Comparison of ENCODE assay signal across 28 cellular contexts in the genomic region with DNA sequence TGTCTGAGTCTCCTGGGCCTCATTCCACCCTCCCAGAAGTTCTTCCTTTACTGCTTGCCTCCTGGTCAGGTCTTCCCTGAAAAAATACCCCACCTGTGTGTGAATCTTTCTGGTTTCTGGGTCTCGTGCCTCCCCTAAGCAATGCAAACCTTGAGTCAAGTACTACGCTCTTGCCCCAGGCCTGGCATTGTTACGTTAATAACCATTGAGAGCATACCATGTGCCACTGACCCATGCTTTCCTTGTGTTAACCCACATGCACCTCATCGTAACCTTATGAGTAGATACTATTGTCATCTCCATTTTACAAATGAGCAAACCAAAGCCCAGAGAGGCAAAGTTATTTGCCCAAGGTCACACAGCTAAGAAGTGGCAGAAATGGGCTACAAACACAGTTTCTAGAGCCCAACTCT. TPM values are rescaled to one million over a fixed set of nuclear protein-coding genes. Genes with fewer than 3 reads are reported as not detected.
DNase-seq lines count a peak whose midpoint lies in the region; ATAC-seq and TF ChIP-seq lines count a peak whose summit lies in the region.
"Had no signal": no experiment of that assay in that cellular context is flagged by ENCODE, and none has a peak within 500 bp of the region (broad histone marks: within the 10 kb centered on the region; RNA-seq: fewer than 3 reads in every experiment).

No MANE protein-coding gene starts in this region.

- H3K23me2 ChIP-seq in H9 (ENCODE audit: insufficient read length, low read depth, low read length, poor library complexity, severe bottlenecking): no peaks in the 10 kb centered on the region

- H3K36me3 ChIP-seq in parathyroid adenoma (ENCODE audit: control insufficient read depth, insufficient read depth, low read length): no peaks in the 10 kb centered on the region
- H3K36me3 ChIP-seq: BLaER1 treated with 17β-estradiol and CSF1 and Interleukin-3, amounts not matched to agents 10 nM and 100 nM; spleen; WERI-Rb-1 had no signal

- no peak overlapping the region for H2BK12ac ChIP-seq in H9 (ENCODE audit: insufficient read length, low read depth, low read length)

- in situ Hi-C loops in SK-MEL-5 (cut with HindIII; ENCODE audit: low pct_unique_long_range_greater_than_20kb, low sequenced_read_pairs): no loop called here

- H3K27me3 ChIP-seq in H9 (ENCODE audit: insufficient read depth, low read length): no peaks in the 10 kb centered on the region
- no peaks in the 10 kb centered on the region for H3K27me3 ChIP-seq in parathyroid adenoma (ENCODE audit: control insufficient read depth, insufficient read depth, low read length)
- H3K27me3 ChIP-seq: BLaER1 treated with 17β-estradiol and CSF1 and Interleukin-3, amounts not matched to agents 10 nM and 100 nM; spleen had no signal

- H3K27ac Mint-ChIP-seq in H9: peak overlapping the region in 2 of 3 experiments; percentile 66 to 79; a peak in 3 of 7 replicates
- H3K27ac Mint-ChIP-seq: activated naive CD4-positive, alpha-beta T cell treated with anti-CD3 and anti-CD28 coated beads, Interleukin-2, amount 50 U/mL, for 72 hours; activated T-helper 17 cell treated with anti-CD3 and anti-CD28 coated beads, Interleukin-2, amount 50 U/mL, for 72 hours; HFFc6; stimulated activated naive B cell treated with anti-CD40 and anti-IgM and Interleukin-4, amounts not matched to agents 10 μg/mL and 1 μg/mL and 100 μg/mL, for 72 hours; T-helper 2 cell treated with Interferon-gamma antibody and Interleukin-4, amounts not matched to agents 5 μg/mL and 100 μg/mL, for 36 hours had no signal

- H3K36me3 Mint-ChIP-seq in H9 (ENCODE audit: insufficient read depth in 1 of 3, low read depth in 3 of 3): no peaks in the 10 kb centered on the region
- H3K36me3 Mint-ChIP-seq: activated naive CD4-positive, alpha-beta T cell treated with anti-CD3 and anti-CD28 coated beads, Interleukin-2, amount 50 U/mL, for 72 hours; stimulated activated naive B cell treated with anti-CD40 and anti-IgM and Interleukin-4, amounts not matched to agents 10 μg/mL and 1 μg/mL and 100 μg/mL, for 72 hours had no signal

- H3K79me1 ChIP-seq in H9 (ENCODE audit: insufficient read depth, low read depth, low read length, poor library complexity, severe bottlenecking): no peaks in the 10 kb centered on the region

- H3K23ac ChIP-seq in H9 (ENCODE audit: insufficient read length, low read depth, low read length): no peak overlapping the region

- no peak for TF ChIP-seq CTCF in H9 (conservative IDR thresholded peaks at IDR 0.05)
- no peak for TF ChIP-seq CTCF in parathyroid adenoma (IDR thresholded peaks at IDR 0.05)

- H3K14ac ChIP-seq in H9 (ENCODE audit: insufficient read depth, low read length): no peak overlapping the region

- no peak overlapping the region for H2BK15ac ChIP-seq in H9 (ENCODE audit: low read depth, low read length)

- H4K5ac ChIP-seq in H9 (ENCODE audit: insufficient read length, low read depth, low read length): no peak overlapping the region

- no peaks in the 10 kb centered on the region for H3K9me3 Mint-ChIP-seq in H9
- H3K9me3 Mint-ChIP-seq: activated naive CD4-positive, alpha-beta T cell treated with anti-CD3 and anti-CD28 coated beads, Interleukin-2, amount 50 U/mL, for 72 hours; activated T-helper 17 cell treated with anti-CD3 and anti-CD28 coated beads, Interleukin-2, amount 50 U/mL, for 72 hours; central memory CD8-positive, alpha-beta T cell; HFFc6; stimulated activated naive B cell treated with anti-CD40 and anti-IgM and Interleukin-4, amounts not matched to agents 10 μg/mL and 1 μg/mL and 100 μg/mL, for 72 hours; T-helper 2 cell treated with Interferon-gamma antibody and Interleukin-4, amounts not matched to agents 5 μg/mL and 100 μg/mL, for 36 hours had no signal

- no peak overlapping the region for H3K56ac ChIP-seq in H9 (ENCODE audit: insufficient read length, low read depth, low read length)

- no peak overlapping the region for H2BK20ac ChIP-seq in H9 (ENCODE audit: low read depth, low read length, poor library complexity, severe bottlenecking)

- H3K18ac ChIP-seq in H9 (ENCODE audit: insufficient read length, low read depth, low read length): no peak overlapping the region

- H3K27ac ChIP-seq in H9 (ENCODE audit: insufficient read length, low read depth, low read length) (no peak overlapping the region), epithelial cell of prostate (peak overlapping the region; percentile 42), parathyroid adenoma (no peak overlapping the region)
- H3K27ac ChIP-seq: BLaER1 treated with 17β-estradiol and CSF1 and Interleukin-3, amounts not matched to agents 10 nM and 100 nM; spleen; WERI-Rb-1 had no signal

- H3T11ph ChIP-seq in H9 (ENCODE audit: low read length): no peak overlapping the region

- H3K9ac ChIP-seq in H9 (ENCODE audit: extremely low read depth, insufficient read length, low read length) (no peak overlapping the region), parathyroid adenoma (no peak overlapping the region)
- H3K9ac ChIP-seq: BLaER1 treated with 17β-estradiol and CSF1 and Interleukin-3, amounts not matched to agents 10 nM and 100 nM had no signal

- no peaks in the 10 kb centered on the region for H3K27me3 Mint-ChIP-seq in H9 (ENCODE audit: low read depth)
- H3K27me3 Mint-ChIP-seq: activated T-helper 17 cell treated with anti-CD3 and anti-CD28 coated beads, Interleukin-2, amount 50 U/mL, for 72 hours; stimulated activated naive B cell treated with anti-CD40 and anti-IgM and Interleukin-4, amounts not matched to agents 10 μg/mL and 1 μg/mL and 100 μg/mL, for 72 hours had no signal

- no peak overlapping the region for H3K4me3 Mint-ChIP-seq in H9
- H3K4me3 Mint-ChIP-seq: activated T-helper 17 cell treated with anti-CD3 and anti-CD28 coated beads, Interleukin-2, amount 50 U/mL, for 72 hours; central memory CD8-positive, alpha-beta T cell; HFFc6; stimulated activated naive B cell treated with anti-CD40 and anti-IgM and Interleukin-4, amounts not matched to agents 10 μg/mL and 1 μg/mL and 100 μg/mL, for 72 hours; T-helper 2 cell treated with Interferon-gamma antibody and Interleukin-4, amounts not matched to agents 5 μg/mL and 100 μg/mL, for 36 hours had no signal

- H3K9me3 ChIP-seq in H9 (ENCODE audit: control insufficient read depth, low read depth, low read length): no peaks in the 10 kb centered on the region
- no peaks in the 10 kb centered on the region for H3K9me3 ChIP-seq in parathyroid adenoma (ENCODE audit: control insufficient read depth, low read length)
- H3K9me3 ChIP-seq: BLaER1 treated with 17β-estradiol and CSF1 and Interleukin-3, amounts not matched to agents 10 nM and 100 nM; spleen had no signal

- ATAC-seq in GM21825 (IDR thresholded peaks at IDR 0.05; ENCODE audit: unreplicated experiment): no peak
- ATAC-seq: activated naive CD4-positive, alpha-beta T cell treated with anti-CD3 and anti-CD28 coated beads, Interleukin-2, amount 50 U/mL, for 72 hours; activated T-helper 17 cell treated with anti-CD3 and anti-CD28 coated beads, Interleukin-2, amount 50 U/mL, for 72 hours; GM12878; stimulated activated naive B cell treated with anti-CD40 and anti-IgM and Interleukin-4, amounts not matched to agents 10 μg/mL and 1 μg/mL and 100 μg/mL, for 72 hours had no signal

- H4K91ac ChIP-seq in H9 (ENCODE audit: insufficient read length, low read depth, low read length): no peak overlapping the region

- no peaks in the 10 kb centered on the region for H4K20me1 ChIP-seq in H9 (ENCODE audit: control insufficient read depth, insufficient read depth, insufficient read length)
- H4K20me1 ChIP-seq: BLaER1 treated with 17β-estradiol and CSF1 and Interleukin-3, amounts not matched to agents 10 nM and 100 nM had no signal

- peaks cover 7% of the 10 kb centered on the region; the same call in 1 of the 2 replicates for H3K4me1 ChIP-seq in H9 (ENCODE audit: insufficient read depth, low read length)
- H3K4me1 ChIP-seq in parathyroid adenoma: peaks cover 15% of the 10 kb centered on the region

- no peak overlapping the region for H4K8ac ChIP-seq in H9 (replicated peaks; ENCODE audit: insufficient read length, low read depth, low read length)

- H2BK120ac ChIP-seq in H9 (ENCODE audit: low read depth, low read length, poor library complexity, severe bottlenecking): no peak overlapping the region

- no peak overlapping the region for H2BK5ac ChIP-seq in H9 (ENCODE audit: insufficient read length, low read length)

- H3K4me2 ChIP-seq in H9 (ENCODE audit: insufficient read depth, insufficient read length, low read length) (no peak overlapping the region), parathyroid adenoma (ENCODE audit: low read length) (no peak overlapping the region)
- H3K4me2 ChIP-seq: BLaER1 treated with 17β-estradiol and CSF1 and Interleukin-3, amounts not matched to agents 10 nM and 100 nM had no signal

- DNase-seq in H9: peak; percentile 69
- DNase-seq in SK-MEL-5 (ENCODE audit: low read depth, low spot score): peak; percentile 64
- no peak for DNase-seq in epithelial cell of prostate (ENCODE audit: low read depth, low spot score)
- no peak for DNase-seq in NCI-H1930 (lab: John Stamatoyannopoulos, UW)
- DNase-seq in pons (ENCODE audit: low spot score): no peak
- DNase-seq in NCI-H1436 (lab: John Stamatoyannopoulos, UW): no peak
- DNase-seq: anterior cingulate cortex; COR-L47; DND-41; HFFc6; MM.1S; NCI-H524; nucleus accumbens; RPMI8226; spleen; stimulated activated CD4-positive, alpha-beta T cell treated with anti-CD3 and anti-CD28 coated beads, Interleukin-2, amount 100 ng/mL, for 48 hours; stimulated activated naive B cell treated with anti-CD40 and anti-IgM and Interleukin-4, amounts not matched to agents 10 μg/mL and 1 μg/mL and 100 μg/mL, for 72 hours; WERI-Rb-1 had no signal

- H3K4ac ChIP-seq in H9 (ENCODE audit: low read depth, low read length): no peak overlapping the region

- WGBS in H9 (ENCODE audit: extremely low coverage, insufficient read length, low lambda C conversion rate): no CpG with 5 or more reads among the region's 4 CpGs

- H3K4me1 Mint-ChIP-seq in H9: peaks cover 43 to 44% of the 10 kb centered on the region in 2 experiments
- H3K4me1 Mint-ChIP-seq: stimulated activated naive B cell treated with anti-CD40 and anti-IgM and Interleukin-4, amounts not matched to agents 10 μg/mL and 1 μg/mL and 100 μg/mL, for 72 hours had no signal

- H2AFZ ChIP-seq in H9 (ENCODE audit: low read length) (no peak overlapping the region), parathyroid adenoma (peak overlapping the region; percentile 35)

- no peak overlapping the region for H2AK5ac ChIP-seq in H9 (ENCODE audit: insufficient read length, low read length)

- no peak overlapping the region for H3K4me3 ChIP-seq in parathyroid adenoma (ENCODE audit: low read depth, low read length)
- H3K4me3 ChIP-seq: BLaER1 treated with 17β-estradiol and CSF1 and Interleukin-3, amounts not matched to agents 10 nM and 100 nM; GM12878; spleen had no signal

- no peaks in the 10 kb centered on the region for H3K79me2 ChIP-seq in H9 (ENCODE audit: insufficient read depth, low read length)
- H3K79me2 ChIP-seq in parathyroid adenoma: peaks cover 4% of the 10 kb centered on the region

RNA-seq across cellular contexts. Expression of a gene that starts 25.4 kb away (rescaled TPM):
- 31.2 and 31.6 TPM in 2 replicates for total RNA-seq in H9 (2021)
- 23.3 and 23.7 TPM in 2 replicates for total RNA-seq in SK-MEL-5 (2014; rRNA removed; shearing (Covaris generic))
- 36.6 and 37.5 TPM in 2 replicates for polyA plus RNA-seq in SK-MEL-5 (2015; cell fraction: cytosol; rRNA removed)
- 18.2 and 22.4 TPM in 2 replicates for polyA plus RNA-seq in SK-MEL-5 (2015; cell fraction: nucleus; rRNA removed)

RNA-seq across cellular contexts. Expression of a gene that starts 56.2 kb away (rescaled TPM):
- total RNA-seq in H9 (2021): 1.0 and 1.1 TPM in 2 replicates
- not detected in 2 replicates for total RNA-seq in SK-MEL-5 (2014; rRNA removed; shearing (Covaris generic))
- polyA plus RNA-seq in SK-MEL-5 (2015; cell fraction: cytosol; rRNA removed): not detected in 2 replicates
- not detected in 2 replicates for polyA plus RNA-seq in SK-MEL-5 (2015; cell fraction: nucleus; rRNA removed)
- total RNA-seq: activated naive CD4-positive, alpha-beta T cell treated with anti-CD3 and anti-CD28 coated beads, Interleukin-2, amount 50 U/mL, for 72 hours; activated T-helper 17 cell treated with anti-CD3 and anti-CD28 coated beads, Interleukin-2, amount 50 U/mL, for 72 hours; dermis microvascular lymphatic vessel endothelial cell; renal cortical epithelial cell had no signal
- polyA plus RNA-seq: GM12878 had no signal

Comparison
In these comparisons a context has a peak if more than half of its experiments do, and no peak if none do; other contexts are left out.
1. DNase-seq: peak in H9 (single experiment) and SK-MEL-5 (single experiment); none in epithelial cell of prostate (single experiment), NCI-H1930 (0 of 2), pons (single experiment) and NCI-H1436 (single experiment).